ENCODE assay signal across 8 cellular contexts in genomic region chr3:69084326-69084667, GRCh38. TPM values are rescaled to one million over a fixed set of nuclear protein-coding genes. Genes with fewer than 3 reads are reported as not detected.
DNase-seq lines count a peak whose midpoint lies in the region; ATAC-seq, FAIRE-seq and TF ChIP-seq lines count a peak whose summit lies in the region.

No MANE protein-coding gene starts in this region.

- H2BK120ac ChIP-seq in IMR-90 (ENCODE audit: low read depth, low read length): peak overlapping the region; percentile 83

- in situ Hi-C loops in IMR-90 (cut with MboI; ENCODE audit: low sequenced_read_pairs) (no loop called here), K562 (cut with MboI) (no loop called here)

- DNase-seq in GM04503 (ENCODE audit: low read depth): peak; percentile 83
- peak; percentile 85 for DNase-seq in IMR-90
- DNase-seq in K562 (ENCODE audit: extremely low read depth in 1 of 4, low spot score in 3 of 4): peak in 2 of 4 experiments; percentile 14 to 24
- DNase-seq in kidney glomerular epithelial cell (lab: John Stamatoyannopoulos, UW): peak; percentile 90
- DNase-seq in substantia nigra (lab: John Stamatoyannopoulos, UW): no peak
- DNase-seq in DMS79 treated with DMSO at 0.1 percent for 48 hours (lab: John Stamatoyannopoulos, UW): no peak
- no peak for DNase-seq in hypothalamus (lab: John Stamatoyannopoulos, UW)
- no peak for DNase-seq in GM20000 (ENCODE audit: low spot score)

- H2AFZ ChIP-seq in IMR-90 (replicated peaks; ENCODE audit: low read length, poor library complexity): peak overlapping the region; percentile 79
- H2AFZ ChIP-seq in K562 (ENCODE audit: low read depth, low read length): peak overlapping the region; percentile 95

- peaks cover 8% of the 10 kb centered on the region; the same call in 1 of the 2 replicates for H4K20me1 ChIP-seq in IMR-90 (ENCODE audit: insufficient read depth, low read length)
- H4K20me1 ChIP-seq in K562 (replicated peaks; ENCODE audit: control insufficient read depth, insufficient read depth, low read length): no peaks in the 10 kb centered on the region

- FAIRE-seq in K562 (lab: Jason Lieb, UNC): no peak

- peaks cover 3% of the 10 kb centered on the region; the same call in 1 of the 2 replicates for H3K36me3 ChIP-seq in IMR-90 (ENCODE audit: control insufficient read depth, insufficient read depth, low read length)
- no peaks in the 10 kb centered on the region for H3K36me3 ChIP-seq in K562 (ENCODE audit: control insufficient read depth, insufficient read depth, low read length)

- no peak overlapping the region for H2AK5ac ChIP-seq in IMR-90 (ENCODE audit: low read depth, low read length)

- peak overlapping the region; percentile 75 for H3K4ac ChIP-seq in IMR-90 (ENCODE audit: low read depth, low read length)

- dilution Hi-C loops in IMR-90 (cut with HindIII; ENCODE audit: low sequenced_read_pairs, unreplicated experiment): no loop called here

- peak overlapping the region; percentile 67; the same call in 1 of the 2 replicates for H4K91ac ChIP-seq in IMR-90 (ENCODE audit: insufficient read depth, low read depth, low read length)

- H3K79me2 ChIP-seq in K562 (ENCODE audit: control insufficient read depth, insufficient read depth, low read length): peaks cover 25% of the 10 kb centered on the region

- H3K9me3 ChIP-seq in IMR-90 (ENCODE audit: control insufficient read depth, insufficient read depth, low read length) (no peaks in the 10 kb centered on the region), K562 (replicated peaks; ENCODE audit: control insufficient read depth, insufficient read depth, low read depth, low read length) (no peaks in the 10 kb centered on the region)

- TF ChIP-seq CTCF in IMR-90 (conservative IDR thresholded peaks at IDR 0.05; ENCODE audit: low read depth, low read length): no peak
- TF ChIP-seq CTCF in K562 (IDR thresholded peaks at IDR 0.05 in 2 of 3, conservative IDR thresholded peaks at IDR 0.05 in 1 of 3; ENCODE audit: insufficient read depth in 2 of 3, low read depth in 1 of 3, low read length in 3 of 3): no peak
- TF ChIP-seq CTCF in GM20000 (IDR thresholded peaks at IDR 0.05; ENCODE audit: extremely low read depth, missing control alignments): no peak

- H3K18ac ChIP-seq in IMR-90 (ENCODE audit: low read depth, low read length): peak overlapping the region; percentile 78

- H2BK5ac ChIP-seq in IMR-90 (ENCODE audit: low read depth, low read length, poor library complexity, severe bottlenecking): peak overlapping the region; percentile 86

- H3K23ac ChIP-seq in IMR-90 (ENCODE audit: low read depth, low read length): peak overlapping the region; percentile 19; the same call in 1 of the 2 replicates

- H3K14ac ChIP-seq in IMR-90 (replicated peaks; ENCODE audit: low read depth, low read length): peak overlapping the region; percentile 81

- peaks cover 4 to 40% of the 10 kb centered on the region in 2 experiments for H3K79me1 ChIP-seq in IMR-90 (ENCODE audit: low read depth in 1 of 2, low read length in 2 of 2)

- TF ChIP-seq POLR2A in IMR-90 (IDR thresholded peaks at IDR 0.05; ENCODE audit: low read depth, low read length): no peak
- TF ChIP-seq POLR2A in K562 (conservative IDR thresholded peaks at IDR 0.05): no peak

- H3K4me3 ChIP-seq in IMR-90 (ENCODE audit: insufficient read depth, low read depth, low read length) (peak overlapping the region; percentile 87), K562 (peak overlapping the region; percentile 88)

- H3K4me1 ChIP-seq in IMR-90 (ENCODE audit: control insufficient read depth, insufficient read depth, low read length) (peaks cover 9% of the 10 kb centered on the region), K562 (replicated peaks in 1 of 2; ENCODE audit: control insufficient read depth in 2 of 2, insufficient read depth in 2 of 2, low read length in 2 of 2) (peaks cover 9 to 36% of the 10 kb centered on the region in 2 experiments)

- no peak for TF ChIP-seq EP300 in K562 (IDR thresholded peaks at IDR 0.05; ENCODE audit: low read length)

- peak overlapping the region; percentile 89; the same call in 1 of the 2 replicates for H2BK20ac ChIP-seq in IMR-90 (ENCODE audit: low read depth, low read length)

- H3K9me1 ChIP-seq in IMR-90 (ENCODE audit: insufficient read depth, low read length) (peaks cover 14% of the 10 kb centered on the region), K562 (ENCODE audit: control insufficient read depth, insufficient read depth, low read length) (no peaks in the 10 kb centered on the region)

- H3K9ac ChIP-seq in IMR-90 (ENCODE audit: low read depth, low read length): peak overlapping the region; percentile 49
- peak overlapping the region in 1 of 2 experiments; percentile 75; a peak in 3 of 4 replicates for H3K9ac ChIP-seq in K562 (ENCODE audit: insufficient read depth in 1 of 2, low read depth in 2 of 2, low read length in 2 of 2)

- H4K8ac ChIP-seq in IMR-90 (ENCODE audit: low read depth in 2 of 2, low read length in 2 of 2): peak overlapping the region; percentile 2 to 45

- H2AK9ac ChIP-seq in IMR-90 (replicated peaks; ENCODE audit: low read depth, low read length, poor library complexity): no peak overlapping the region

- H3K27me3 ChIP-seq in IMR-90 (ENCODE audit: control insufficient read depth, insufficient read depth, low read length) (no peaks in the 10 kb centered on the region), K562 (ENCODE audit: control insufficient read depth in 2 of 2, insufficient read depth in 2 of 2, low read length in 2 of 2) (no peaks in the 10 kb centered on the region)

- H4K5ac ChIP-seq in IMR-90 (ENCODE audit: low read depth, low read length): peak overlapping the region; percentile 86

- WGBS in IMR-90 (ENCODE audit: extremely low coverage in 2 of 2, insufficient read length in 1 of 2), 2 experiments: no CpG with 5 or more reads among the region's 2 CpGs
- 0% methylated on average over 2 of the region's 2 CpGs for WGBS in K562 (ENCODE audit: insufficient coverage, low coverage, missing lambda C conversion rate)

- peak overlapping the region; percentile 56; the same call in 1 of the 3 replicates for H2BK15ac ChIP-seq in IMR-90 (ENCODE audit: low read depth, low read length)

- intact Hi-C loops in IMR-90 (cut with micrococcal nuclease): loop anchor here (10.0 kb wide), 2 partner anchors 781 to 861 kb away; no protein-coding TSS in a partner anchor
- intact Hi-C loops in K562 (cut with micrococcal nuclease): loop anchor here (2.0 kb wide), 1 partner anchor 71 kb away; the partner anchor contains the start of gene EOGT

- peak overlapping the region; percentile 84 for H3K27ac ChIP-seq in IMR-90 (ENCODE audit: insufficient read depth, low read length)
- peak overlapping the region; percentile 83 for H3K27ac ChIP-seq in K562 (ENCODE audit: extremely low read depth, low read depth, low read length)
- peak overlapping the region; percentile 99 for H3K27ac ChIP-seq in substantia nigra (ENCODE audit: low read depth, low read length, poor library complexity, severe bottlenecking)

- POLR2A ChIA-PET in IMR-90 (lab: Charles Lee; ENCODE audit: unreplicated experiment) (no interaction called here), K562 (lab: Yijun Ruan, JAX) (interaction anchor here (1.0 to 1.2 kb wide), 2 partner anchors 13 to 22 kb away, joined by 3 read pairs; no protein-coding TSS in a partner anchor)

- CTCF ChIA-PET in IMR-90 (lab: Yijun Ruan, JAX) (interaction anchor here (0.5 to 0.7 kb wide), 2 partner anchors 1264 to 1485 kb away, joined by 3 to 5 read pairs; no protein-coding TSS in a partner anchor), K562 (lab: Yijun Ruan, JAX; ENCODE audit: low intra/inter-chr PET ratio) (no interaction called here)

- peak overlapping the region; percentile 93 for H3K4me2 ChIP-seq in IMR-90 (ENCODE audit: low read depth, low read length)
- peak overlapping the region; percentile 93 for H3K4me2 ChIP-seq in K562 (ENCODE audit: insufficient read depth, low read length)

- peak; percentile 5 for ATAC-seq in IMR-90 (ENCODE audit: low read depth)
- no peak for ATAC-seq in K562

- BruUV-seq in IMR-90 (replicated peaks; lab: Mats Ljungman, UMichigan): no TSS peak
- no TSS peak for BruUV-seq in K562 (replicated peaks; lab: Mats Ljungman, UMichigan)

- H3K56ac ChIP-seq in IMR-90 (ENCODE audit: extremely low read depth, insufficient read depth, low read length): peak overlapping the region; percentile 62

- TF ChIP-seq RAD21 in IMR-90 (IDR thresholded peaks at IDR 0.05; ENCODE audit: low read length) (no peak), K562 (CRISPR knock-in tag; conservative IDR thresholded peaks at IDR 0.05 in 1 of 2, IDR thresholded peaks at IDR 0.05 in 1 of 2) (no peak)

RNA-seq across cellular contexts. Expression of gene ARL6IP5, which starts 0.4 kb away (rescaled TPM):
- 98.8 and 126 TPM in 2 replicates for total RNA-seq in IMR-90 (2012; rRNA removed)
- polyA plus RNA-seq in IMR-90 (2012; rRNA removed): 68.7 and 76.4 TPM in 2 replicates
- polyA plus RNA-seq in IMR-90 (2012; cell fraction: cytosol; rRNA removed): 25.4 and 55.0 TPM in 2 replicates
- polyA plus RNA-seq in IMR-90 (2012; cell fraction: nucleus; rRNA removed; ENCODE audit: low replicate concordance): 14.4 and 22.8 TPM in 2 replicates
- 6.7 and 11.2 TPM in 2 replicates for total RNA-seq in K562 (2011; cell fraction: chromatin; rRNA removed; ENCODE audit: low replicate concordance)
- total RNA-seq in K562 (2011; cell fraction: nucleolus; rRNA removed): 10.8 TPM in 2 replicates
- total RNA-seq in K562 (2011; cell fraction: nucleoplasm; rRNA removed): 14.4 and 14.6 TPM in 2 replicates
- total RNA-seq in K562 (2014; rRNA removed): 11.3 and 11.9 TPM in 2 replicates
- total RNA-seq in K562 (2014; rRNA removed; fragmentation: Illumina TruSeq; extraction: Trizol): 12.7 and 13.0 TPM in 2 replicates
- 9.4 and 10.7 TPM in 2 replicates for total RNA-seq in K562 (2015; rRNA removed; fragmentation: Illumina TruSeq; extraction: Trizol)
- total RNA-seq in K562 (2021): 11.5 and 15.2 TPM in 2 replicates
- 21.5 and 22.0 TPM in 2 replicates for polyA plus RNA-seq in K562 (2011; rRNA removed)
- polyA plus RNA-seq in K562 (2011; cell fraction: cytosol; rRNA removed): 22.4 and 25.0 TPM in 2 replicates
- polyA plus RNA-seq in K562 (2011; cell fraction: nucleus; rRNA removed): 3.3 and 6.6 TPM in 2 replicates
- polyA plus RNA-seq in K562 (2012): 16.2 and 23.1 TPM in 2 replicates
- polyA plus RNA-seq in K562 (2014; fragmentation: Illumina TruSeq; extraction: Trizol): 16.8 and 20.6 TPM in 2 replicates
- polyA plus RNA-seq in K562 (2014; fragmentation: Nextera tagmentation; extraction: Ambion mirVana): 10 to 100 TPM; 51.8 to 54.0 TPM
- 10.3 and 14.6 TPM in 2 replicates for polyA plus RNA-seq in K562 (2014; rRNA removed)
- polyA minus RNA-seq in K562 (2011; rRNA and poly(A)+ RNA removed): 21.9 and 23.0 TPM in 2 replicates
- polyA minus RNA-seq in K562 (2011; cell fraction: cytosol; rRNA and poly(A)+ RNA removed): 11.2 and 13.1 TPM in 2 replicates
- 1.3 and 3.7 TPM in 2 replicates for polyA minus RNA-seq in K562 (2011; cell fraction: nucleus; rRNA and poly(A)+ RNA removed)

RNA-seq across cellular contexts. Expression of gene UBA3, which starts 4.1 kb away (rescaled TPM):
- total RNA-seq in IMR-90 (2012; rRNA removed) (64.3 and 77.2 TPM in 2 replicates), K562 (2014; rRNA removed) (23.2 and 28.9 TPM in 2 replicates), K562 (2014; rRNA removed; fragmentation: Illumina TruSeq; extraction: Trizol) (35.4 and 40.9 TPM in 2 replicates), K562 (2015; rRNA removed; fragmentation: Illumina TruSeq; extraction: Trizol) (33.9 and 38.6 TPM in 2 replicates), K562 (2021) (31.2 and 33.8 TPM in 2 replicates)
- polyA plus RNA-seq in IMR-90 (2012; rRNA removed) (42.6 and 51.8 TPM in 2 replicates), K562 (2011; rRNA removed) (42.5 and 58.2 TPM in 2 replicates), K562 (2014; fragmentation: Illumina TruSeq; extraction: Trizol) (30.7 and 45.2 TPM in 2 replicates), K562 (2014; fragmentation: Nextera tagmentation; extraction: Ambion mirVana) (10 to 100 TPM; 58.3 to 80.0 TPM), K562 (2014; rRNA removed) (36.7 and 42.0 TPM in 2 replicates)
- polyA plus RNA-seq in IMR-90 (2012; cell fraction: cytosol; rRNA removed): 9.2 and 15.1 TPM in 2 replicates
- 11.2 and 75.3 TPM in 2 replicates for polyA plus RNA-seq in IMR-90 (2012; cell fraction: nucleus; rRNA removed; ENCODE audit: low replicate concordance)
- total RNA-seq in K562 (2011; cell fraction: chromatin; rRNA removed; ENCODE audit: low replicate concordance): 34.9 and 77.4 TPM in 2 replicates
- total RNA-seq in K562 (2011; cell fraction: nucleolus; rRNA removed): 20.9 and 22.8 TPM in 2 replicates
- 42.0 and 48.9 TPM in 2 replicates for total RNA-seq in K562 (2011; cell fraction: nucleoplasm; rRNA removed)
- polyA plus RNA-seq in K562 (2011; cell fraction: cytosol; rRNA removed): 11.9 and 19.8 TPM in 2 replicates
- polyA plus RNA-seq in K562 (2011; cell fraction: nucleus; rRNA removed): 37.5 and 53.9 TPM in 2 replicates
- polyA plus RNA-seq in K562 (2012): 28.0 and 29.6 TPM in 2 replicates
- polyA minus RNA-seq in K562 (2011; rRNA and poly(A)+ RNA removed): 28.8 and 29.4 TPM in 2 replicates
- polyA minus RNA-seq in K562 (2011; cell fraction: cytosol; rRNA and poly(A)+ RNA removed): 9.5 and 9.9 TPM in 2 replicates
- 24.2 and 38.8 TPM in 2 replicates for polyA minus RNA-seq in K562 (2011; cell fraction: nucleus; rRNA and poly(A)+ RNA removed)

RNA-seq across cellular contexts. Expression of gene TMF1, which starts 32.2 kb away (rescaled TPM):
- total RNA-seq in IMR-90 (2012; rRNA removed) (39.1 and 57.5 TPM in 2 replicates), K562 (2014; rRNA removed) (7.1 and 9.5 TPM in 2 replicates), K562 (2014; rRNA removed; fragmentation: Illumina TruSeq; extraction: Trizol) (13.9 and 18.6 TPM in 2 replicates), K562 (2015; rRNA removed; fragmentation: Illumina TruSeq; extraction: Trizol) (11.2 and 13.7 TPM in 2 replicates), K562 (2021) (10.9 and 12.3 TPM in 2 replicates)
- polyA plus RNA-seq in IMR-90 (2012; rRNA removed) (9.5 and 12.4 TPM in 2 replicates), K562 (2011; rRNA removed) (11.3 and 11.8 TPM in 2 replicates), K562 (2014; fragmentation: Illumina TruSeq; extraction: Trizol) (8.9 and 10.3 TPM in 2 replicates), K562 (2014; fragmentation: Nextera tagmentation; extraction: Ambion mirVana) (1 to 10 TPM; 3.1 to 3.7 TPM), K562 (2014; rRNA removed) (6.2 and 7.2 TPM in 2 replicates)
- polyA plus RNA-seq in IMR-90 (2012; cell fraction: cytosol; rRNA removed): 1.9 and 2.2 TPM in 2 replicates
- 3.2 and 16.3 TPM in 2 replicates for polyA plus RNA-seq in IMR-90 (2012; cell fraction: nucleus; rRNA removed; ENCODE audit: low replicate concordance)
- total RNA-seq in K562 (2011; cell fraction: chromatin; rRNA removed; ENCODE audit: low replicate concordance): 20.0 and 109 TPM in 2 replicates
- 13.7 and 18.2 TPM in 2 replicates for total RNA-seq in K562 (2011; cell fraction: nucleolus; rRNA removed)
- 20.6 and 33.0 TPM in 2 replicates for total RNA-seq in K562 (2011; cell fraction: nucleoplasm; rRNA removed)
- polyA plus RNA-seq in K562 (2011; cell fraction: cytosol; rRNA removed): 2.1 and 3.2 TPM in 2 replicates
- 9.1 and 10.1 TPM in 2 replicates for polyA plus RNA-seq in K562 (2011; cell fraction: nucleus; rRNA removed)
- polyA plus RNA-seq in K562 (2012): 6.7 and 10.2 TPM in 2 replicates
- polyA minus RNA-seq in K562 (2011; rRNA and poly(A)+ RNA removed): 23.0 and 37.6 TPM in 2 replicates
- 9.6 and 10.0 TPM in 2 replicates for polyA minus RNA-seq in K562 (2011; cell fraction: cytosol; rRNA and poly(A)+ RNA removed)
- 13.1 and 18.0 TPM in 2 replicates for polyA minus RNA-seq in K562 (2011; cell fraction: nucleus; rRNA and poly(A)+ RNA removed)

RNA-seq across cellular contexts. Expression of gene LMOD3, which starts 38.1 kb away (rescaled TPM):
- total RNA-seq in IMR-90 (2012; rRNA removed) (not detected in 2 replicates), K562 (2014; rRNA removed) (not detected in 2 replicates), K562 (2014; rRNA removed; fragmentation: Illumina TruSeq; extraction: Trizol) (not detected in 2 replicates), K562 (2015; rRNA removed; fragmentation: Illumina TruSeq; extraction: Trizol) (not detected in 2 replicates), K562 (2021) (not detected in 2 replicates)
- polyA plus RNA-seq in IMR-90 (2012; rRNA removed) (not detected in 2 replicates), K562 (2011; rRNA removed) (not detected in 2 replicates), K562 (2014; fragmentation: Illumina TruSeq; extraction: Trizol) (not detected in 2 replicates), K562 (2014; fragmentation: Nextera tagmentation; extraction: Ambion mirVana) (under 1 TPM in 1 of 2 experiments, not detected in 1; 0.03 TPM), K562 (2014; rRNA removed) (not detected in 2 replicates)
- polyA plus RNA-seq in IMR-90 (2012; cell fraction: cytosol; rRNA removed): not detected in 2 replicates
- polyA plus RNA-seq in IMR-90 (2012; cell fraction: nucleus; rRNA removed; ENCODE audit: low replicate concordance): not detected in 2 replicates
- total RNA-seq in K562 (2011; cell fraction: chromatin; rRNA removed; ENCODE audit: low replicate concordance): not detected in 2 replicates
- total RNA-seq in K562 (2011; cell fraction: nucleolus; rRNA removed): not detected in 2 replicates
- not detected in 2 replicates for total RNA-seq in K562 (2011; cell fraction: nucleoplasm; rRNA removed)
- not detected in 2 replicates for polyA plus RNA-seq in K562 (2011; cell fraction: cytosol; rRNA removed)
- not detected in 2 replicates for polyA plus RNA-seq in K562 (2011; cell fraction: nucleus; rRNA removed)
- 0.03 and 0.10 TPM in 2 replicates for polyA plus RNA-seq in K562 (2012)
- polyA minus RNA-seq in K562 (2011; rRNA and poly(A)+ RNA removed): not detected in 2 replicates
- polyA minus RNA-seq in K562 (2011; cell fraction: cytosol; rRNA and poly(A)+ RNA removed): not detected in 2 replicates
- polyA minus RNA-seq in K562 (2011; cell fraction: nucleus; rRNA and poly(A)+ RNA removed): not detected in 2 replicates

Comparison
In these comparisons a context has a peak if more than half of its experiments do, and no peak if none do; other contexts are left out.
1. DNase-seq: peak in GM04503 (single experiment), IMR-90 (single experiment) and kidney glomerular epithelial cell (single experiment); none in substantia nigra (0 of 49), DMS79 treated with DMSO at 0.1 percent for 48 hours (single experiment), hypothalamus (0 of 51) and GM20000 (single experiment).
2. Peak in every context shown above with its lines, with median percentiles within 50 percentile points of each other: H3K27ac ChIP-seq.